Comparison of ENCODE assay signal across 11 cellular contexts in genomic region chr1:193457676-193458075, GRCh38.
DNase-seq lines count a peak whose midpoint lies in the region; ATAC-seq lines count a peak whose summit lies in the region.
"Had no signal": no experiment of that assay in that cellular context is flagged by ENCODE, and none has a peak within 500 bp of the region (broad histone marks: within the 10 kb centered on the region; RNA-seq: fewer than 3 reads in every experiment).

No MANE protein-coding gene starts in this region.

- H3K9me3 Mint-ChIP-seq in activated T-helper 17 cell treated with anti-CD3 and anti-CD28 coated beads, Interleukin-2, amount 50 U/mL, for 72 hours = no peaks in the 10 kb centered on the region

- H3K36me3 Mint-ChIP-seq in activated T-helper 17 cell treated with anti-CD3 and anti-CD28 coated beads, Interleukin-2, amount 50 U/mL, for 72 hours (ENCODE audit: low read depth) = peaks cover 34% of the 10 kb centered on the region

- no peaks in the 10 kb centered on the region for H3K27me3 Mint-ChIP-seq in activated T-helper 17 cell treated with anti-CD3 and anti-CD28 coated beads, Interleukin-2, amount 50 U/mL, for 72 hours

- peak; percentile 49 for ATAC-seq in activated T-helper 17 cell treated with anti-CD3 and anti-CD28 coated beads, Interleukin-2, amount 50 U/mL, for 72 hours (replicated peaks)

- no peak overlapping the region for H3K4me3 Mint-ChIP-seq in activated T-helper 17 cell treated with anti-CD3 and anti-CD28 coated beads, Interleukin-2, amount 50 U/mL, for 72 hours

- peaks cover 12% of the 10 kb centered on the region for H3K4me1 Mint-ChIP-seq in activated T-helper 17 cell treated with anti-CD3 and anti-CD28 coated beads, Interleukin-2, amount 50 U/mL, for 72 hours

- H3K27ac Mint-ChIP-seq in activated T-helper 17 cell treated with anti-CD3 and anti-CD28 coated beads, Interleukin-2, amount 50 U/mL, for 72 hours = no peak overlapping the region

- DNase-seq in NCI-H1417 (lab: John Stamatoyannopoulos, UW) = peak in 2 of 3 experiments; percentile 61 to 93
- no peak for DNase-seq in NCI-H1417 treated with DMSO at 0.1 percent for 48 hours (lab: John Stamatoyannopoulos, UW)
- DNase-seq in M059J (ENCODE audit: low read depth) = peak; percentile 53
- DNase-seq in kidney tubule cell (ENCODE audit: low spot score) = peak; percentile 59
- no peak for DNase-seq in SIG-M5 (lab: John Stamatoyannopoulos, UW)
- DNase-seq in cortex of kidney (lab: John Stamatoyannopoulos, UW) = no peak
- DNase-seq in ecto neural progenitor cell (ENCODE audit: low spot score) = no peak
- DNase-seq: Caco-2, NCI-H446, tibial artery had no signal

Comparison
In these comparisons a context has a peak if more than half of its experiments do, and no peak if none do; other contexts are left out.
1. DNase-seq: peak in NCI-H1417 (2 of 3), M059J (single experiment) and kidney tubule cell (single experiment); none in NCI-H1417 treated with DMSO at 0.1 percent for 48 hours (single experiment), SIG-M5 (single experiment), cortex of kidney (single experiment) and ecto neural progenitor cell (single experiment).